25 cellular contexts compared by ENCODE assay signal in the genomic region with DNA sequence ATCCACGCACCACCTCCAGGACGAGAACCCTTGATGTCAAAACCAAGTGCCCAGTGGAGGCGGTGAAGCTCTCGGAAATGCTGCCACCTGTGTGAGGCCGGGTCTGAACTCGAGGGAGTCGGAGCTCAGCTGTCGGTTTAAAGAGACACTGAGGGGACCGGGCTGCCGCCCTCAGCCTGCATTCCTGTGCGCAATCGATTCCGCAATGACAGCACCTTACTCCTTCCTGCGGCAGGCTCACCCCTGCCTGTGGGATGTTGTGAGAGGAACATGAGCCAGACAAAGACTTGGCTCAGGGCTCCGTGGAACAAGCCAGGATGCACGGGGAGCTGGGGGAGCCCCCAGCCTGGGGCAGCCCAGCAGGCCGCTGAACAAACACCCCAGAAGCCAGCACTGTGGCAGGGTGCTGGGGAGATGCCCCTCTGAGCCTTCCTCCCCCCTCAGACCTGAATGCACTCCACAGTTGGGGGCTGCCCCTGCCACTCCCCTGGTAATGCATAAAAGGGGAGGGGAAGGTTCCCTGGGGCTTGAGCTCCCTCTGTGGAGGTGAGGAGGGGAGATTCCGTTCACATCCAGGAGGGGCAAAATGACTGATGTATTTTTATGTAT. TPM values are rescaled to one million over a fixed set of nuclear protein-coding genes. Genes with fewer than 3 reads are reported as not detected.
"Had no signal": no experiment of that assay in that cellular context is flagged by ENCODE, and none has a peak within 500 bp of the region (broad histone marks: within the 10 kb centered on the region; RNA-seq: fewer than 3 reads in every experiment).

No MANE protein-coding gene starts in this region.

- DNase-seq: dorsolateral prefrontal cortex; effector CD4-positive, alpha-beta T cell; foreskin fibroblast; heart left ventricle; hippocampal formation; immature natural killer cell; islet precursor cell; kidney glomerular epithelial cell; left colon; left ventricle myocardium superior; lower lobe of right lung; natural killer cell; right lobe of liver; small intestine; stimulated activated CD4-positive, alpha-beta T cell treated with anti-CD3 and anti-CD28 coated beads, Interleukin-1b, Interleukin-23, amount 100 ng/mL, for 48 hours; stimulated activated CD4-positive, alpha-beta T cell treated with anti-CD3 and anti-CD28 coated beads, Interleukin-4, amount 100 ng/mL, for 1 hour; stimulated activated naive CD4-positive, alpha-beta T cell treated with Interleukin-2 at 50 U/mL for 16 hours; stomach; thyroid gland; trophoblast cell had no signal

- H3K9me3 Mint-ChIP-seq: immature natural killer cell; memory B cell; natural killer cell; stimulated activated effector memory CD8-positive, alpha-beta T cell treated with anti-CD3 and anti-CD28 coated beads, Interleukin-12 subunit alpha, Interleukin-12 subunit beta, amount 100 ng/mL, for 72 hours had no signal

- H3K4me1 Mint-ChIP-seq: immature natural killer cell; memory B cell; natural killer cell; stimulated activated effector memory CD8-positive, alpha-beta T cell treated with anti-CD3 and anti-CD28 coated beads, Interleukin-12 subunit alpha, Interleukin-12 subunit beta, amount 100 ng/mL, for 72 hours had no signal

- H3K36me3 Mint-ChIP-seq: immature natural killer cell, memory B cell, natural killer cell had no signal

- H3K27ac Mint-ChIP-seq: immature natural killer cell; memory B cell; natural killer cell; progenitor cell of endocrine pancreas; stimulated activated effector memory CD8-positive, alpha-beta T cell treated with anti-CD3 and anti-CD28 coated beads, Interleukin-12 subunit alpha, Interleukin-12 subunit beta, amount 100 ng/mL, for 72 hours had no signal

- H3K4me3 Mint-ChIP-seq: immature natural killer cell; memory B cell; natural killer cell; stimulated activated effector memory CD8-positive, alpha-beta T cell treated with anti-CD3 and anti-CD28 coated beads, Interleukin-12 subunit alpha, Interleukin-12 subunit beta, amount 100 ng/mL, for 72 hours had no signal

- ATAC-seq: esophagus mucosa; gastroesophageal sphincter; left colon; left ventricle myocardium superior; lower lobe of right lung; natural killer cell; right lobe of liver; stimulated activated effector memory CD8-positive, alpha-beta T cell treated with anti-CD3 and anti-CD28 coated beads, Interleukin-12 subunit alpha, Interleukin-12 subunit beta, amount 100 ng/mL, for 72 hours had no signal

RNA-seq across cellular contexts. Expression of a gene that starts 20.5 kb away (rescaled TPM):
- total RNA-seq: esophagus mucosa had no signal
